Comparison of ENCODE assay signal across 26 cellular contexts in genomic region chr1:162299018-162299417, GRCh38.
"Had no signal": no experiment of that assay in that cellular context is flagged by ENCODE, and none has a peak within 500 bp of the region (broad histone marks: within the 10 kb centered on the region; RNA-seq: fewer than 3 reads in every experiment).

No MANE protein-coding gene starts in this region.

- H3K27ac ChIP-seq: ascending aorta, body of pancreas, SJSA1 had no signal

- ATAC-seq: activated CD8-positive, alpha-beta T cell treated with anti-CD3 and anti-CD28 coated beads, Interleukin-2, amount 10 ng/mL, durations not matched to agents 7 days and 5 days; activated naive CD4-positive, alpha-beta T cell treated with anti-CD3 and anti-CD28 coated beads, Interleukin-2, amount 50 U/mL, for 72 hours; activated naive CD8-positive, alpha-beta T cell treated with anti-CD3 and anti-CD28 coated beads, Interleukin-2, amount 50 U/mL, for 24 hours; body of pancreas; PC-3 had no signal

- H3K27me3 ChIP-seq: ascending aorta, body of pancreas had no signal

- DNase-seq: activated CD4-positive, alpha-beta T cell treated with anti-CD3 and anti-CD28 coated beads for 48 hours; activated CD4-positive, alpha-beta T cell treated with anti-CD3 and anti-CD28 coated beads, Interleukin-2, amount 50 U/mL, for 4 hours; activated CD4-positive, CD25-positive, alpha-beta regulatory T cell treated with anti-CD3 and anti-CD28 coated beads, Interleukin-2, amount 50 U/mL, for 72 hours; activated CD8-positive, alpha-beta memory T cell treated with anti-CD3 and anti-CD28 coated beads, Interleukin-2, amount 50 U/mL, for 48 hours; activated CD8-positive, alpha-beta T cell treated with anti-CD3 and anti-CD28 coated beads, Interleukin-2, amount 10 ng/mL, durations not matched to agents 7 days and 5 days; activated effector memory CD4-positive, alpha-beta T cell treated with anti-CD3 and anti-CD28 coated beads, Interleukin-2, amount 50 U/mL, for 16 hours; activated naive CD4-positive, alpha-beta T cell treated with Interleukin-2 at 50 U/mL for 16 hours; activated naive CD8-positive, alpha-beta T cell treated with anti-CD3 and anti-CD28 coated beads, Interleukin-2, amount 50 U/mL, for 24 hours; activated T-cell treated with anti-CD3 and anti-CD28 coated beads, Interleukin-2, amount 50 U/mL, for 1 hour; amniotic stem cell; body of pancreas; central memory CD4-positive, alpha-beta T cell; NCI-H1105 treated with DMSO at 0.1 percent for 48 hours; NCI-H1436 treated with DMSO at 0.1 percent for 48 hours; NCI-H187; NCI-H2081; NCI-H2171; NCI-H2227 treated with DMSO at 0.1 percent for 48 hours; NCI-H526 treated with DMSO at 0.1 percent for 48 hours; PC-3; SHP77 had no signal

- FAIRE-seq: bronchial epithelial cell, RCC 7860 had no signal

- H3K9me3 ChIP-seq: body of pancreas, SJSA1 had no signal

- H3K36me3 ChIP-seq: ascending aorta, SJSA1 had no signal

- H3K4me1 ChIP-seq: ascending aorta, body of pancreas, SJSA1 had no signal

- H3K4me3 ChIP-seq: ascending aorta, body of pancreas, SJSA1 had no signal
